2 cellular contexts compared by ENCODE assay signal in genomic region chr17:78419970-78420820, GRCh38.
TF ChIP-seq lines count a peak whose summit lies in the region.

No MANE protein-coding gene starts in this region.

TF ChIP-seq in A549, 52 proteins besides CTCF, POLR2A, EP300 and RAD21:
- TF ChIP-seq HES2 (IDR thresholded peaks at IDR 0.05) (no peak), JUN (IDR thresholded peaks at IDR 0.05) (no peak), HOXB5 (CRISPR knock-in tag; IDR thresholded peaks at IDR 0.05) (no peak), ELK1 (IDR thresholded peaks at IDR 0.05; ENCODE audit: low read depth, low read length) (no peak), TFCP2L1 (CRISPR knock-in tag; IDR thresholded peaks at IDR 0.05) (no peak), CHD2 (IDR thresholded peaks at IDR 0.05; ENCODE audit: low read length, partially characterized antibody) (no peak), FOXS1 (CRISPR knock-in tag; IDR thresholded peaks at IDR 0.05) (no peak), RARB (CRISPR knock-in tag; IDR thresholded peaks at IDR 0.05) (no peak), ZFP36 (IDR thresholded peaks at IDR 0.05; ENCODE audit: borderline replicate concordance, partially characterized antibody) (no peak), MYC (IDR thresholded peaks at IDR 0.05; ENCODE audit: borderline replicate concordance, low read length) (no peak), BCL3 (IDR thresholded peaks at IDR 0.05) (no peak)

TF ChIP-seq in H1, 55 proteins besides CTCF, POLR2A, EP300 and RAD21:
- TF ChIP-seq ASH2L (IDR thresholded peaks at IDR 0.05; ENCODE audit: low read length) = no peak
TF ChIP-seq in H1: peak in this region for 0.
